1 cellular context compared by ENCODE assay signal in genomic region chr1:91778964-91779363, GRCh38.
TF ChIP-seq lines count a peak whose summit lies in the region.

No MANE protein-coding gene starts in this region.

TF ChIP-seq in HepG2, 621 proteins besides CTCF, POLR2A, EP300 and RAD21:
- TF ChIP-seq CEBPZ (IDR thresholded peaks at IDR 0.05; ENCODE audit: low read length) (no peak), RBM22 (optimal IDR thresholded peaks at IDR 0.05; ENCODE audit: low read length) (peak; percentile 58), FOXK2 (IDR thresholded peaks at IDR 0.05) (no peak)
